ENCODE assay signal across 7 cellular contexts in genomic region chr6:23563329-23563728, GRCh38.
"Had no signal": no experiment of that assay in that cellular context is flagged by ENCODE, and none has a peak within 500 bp of the region (broad histone marks: within the 10 kb centered on the region; RNA-seq: fewer than 3 reads in every experiment).

No MANE protein-coding gene starts in this region.

- ATAC-seq: K562 had no signal

- DNase-seq: GM23248, GOT3, H9, HCEC 1CT, IMR-90 had no signal

- H3K27ac ChIP-seq: GM23248, HL-60 had no signal

- H3K4me3 ChIP-seq: GM23248, K562 had no signal
